29 cellular contexts compared by ENCODE assay signal in the genomic region with DNA sequence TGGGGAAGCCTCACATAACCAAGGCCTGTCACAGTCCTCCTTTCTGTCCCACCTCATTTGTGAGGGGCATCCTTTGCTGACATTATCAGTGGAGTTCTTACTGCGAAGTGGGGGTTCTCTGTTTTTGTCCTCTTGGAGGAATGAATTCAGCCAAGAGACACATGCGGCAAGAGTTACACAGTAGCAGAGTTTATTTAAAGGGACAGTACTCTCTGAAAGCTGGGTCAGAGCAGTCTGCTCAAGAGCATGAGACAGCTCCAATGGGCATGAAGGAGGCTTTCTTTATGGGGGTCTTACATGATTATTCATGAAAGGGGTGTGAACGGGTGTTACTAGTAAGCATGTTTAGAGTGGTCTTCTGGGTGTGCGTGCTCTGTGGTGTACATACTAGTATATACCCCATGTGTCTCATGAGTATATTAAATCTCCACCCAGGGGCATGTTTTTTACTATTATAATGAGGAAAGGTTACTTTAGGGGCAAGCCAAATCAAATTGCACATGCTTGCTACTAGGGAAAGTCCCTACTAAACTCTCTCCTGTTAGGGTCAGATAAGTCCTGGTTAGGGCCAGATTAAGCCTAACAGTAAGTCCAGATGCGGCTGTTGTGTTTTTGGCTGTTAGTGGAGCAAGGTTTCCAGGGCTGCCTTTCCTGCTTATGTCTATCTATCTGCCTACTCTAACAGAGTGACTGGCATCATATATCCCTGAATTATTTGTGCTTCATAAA. TPM values are rescaled to one million over a fixed set of nuclear protein-coding genes. Genes with fewer than 3 reads are reported as not detected.
"Had no signal": no experiment of that assay in that cellular context is flagged by ENCODE, and none has a peak within 500 bp of the region (broad histone marks: within the 10 kb centered on the region; RNA-seq: fewer than 3 reads in every experiment).

No MANE protein-coding gene starts in this region.

- H3K36me3 ChIP-seq: left lung, lower lobe of right lung, pancreas, prostate gland, suprapubic skin, thoracic aorta, tibial artery, upper lobe of right lung had no signal

- ATAC-seq: left colon; left lung; lower lobe of right lung; naive thymus-derived CD8-positive, alpha-beta T cell; pancreas; right cardiac atrium; sciatic nerve; stimulated activated naive B cell treated with anti-CD40 and anti-IgM and Interleukin-4, amounts not matched to agents 10 μg/mL and 1 μg/mL and 100 μg/mL, for 72 hours; upper lobe of right lung had no signal

- H3K4me1 ChIP-seq: left lung, lower lobe of right lung, pancreas, prostate gland, suprapubic skin, tibial artery, upper lobe of right lung had no signal

- H3K9me3 ChIP-seq: left lung, lower lobe of right lung, pancreas, prostate gland, suprapubic skin, thoracic aorta, tibial artery, upper lobe of right lung had no signal

- H3K27me3 ChIP-seq: left lung, pancreas, suprapubic skin, tibial artery had no signal

- H3K27ac ChIP-seq: left lung, lower lobe of right lung, pancreas, prostate gland, skin epidermis, suprapubic skin, thoracic aorta, tibial artery, upper lobe of right lung had no signal

- FAIRE-seq: islet of Langerhans, kidney, pancreas, urothelium cell line had no signal

- DNase-seq: hippocampal formation; immature natural killer cell; kidney; left colon; left lung; lower lobe of right lung; mammary epithelial cell; mesenchymal stem cell; naive thymus-derived CD8-positive, alpha-beta T cell; nucleus accumbens; pancreas; posterior cingulate gyrus; retina; right cardiac atrium; stimulated activated CD4-positive, alpha-beta T cell treated with anti-CD3 and anti-CD28 coated beads, Interleukin-12 subunit alpha, Interleukin-12 subunit beta, amount 100 ng/mL, for 4 hours; stimulated activated CD4-positive, alpha-beta T cell treated with anti-CD3 and anti-CD28 coated beads, Interleukin-15, amount 100 ng/mL, for 24 hours; stimulated activated CD4-positive, alpha-beta T cell treated with anti-CD3 and anti-CD28 coated beads, Interleukin-2, amount 100 ng/mL, for 24 hours; stimulated activated CD4-positive, alpha-beta T cell treated with anti-CD3 and anti-CD28 coated beads, Interleukin-4, amount 100 ng/mL, for 1 hour; stimulated activated naive B cell treated with anti-CD40 and anti-IgM and Interleukin-4, amounts not matched to agents 10 μg/mL and 1 μg/mL and 100 μg/mL, for 72 hours; tibial artery; trophoblast cell; upper lobe of right lung had no signal

- H3K4me3 ChIP-seq: left lung, lower lobe of right lung, pancreas, prostate gland, skin epidermis, suprapubic skin, thoracic aorta, tibial artery, upper lobe of right lung had no signal

RNA-seq across cellular contexts. Expression of a gene that starts 19.8 kb away (rescaled TPM):
- total RNA-seq: mammary epithelial cell; naive thymus-derived CD8-positive, alpha-beta T cell had no signal
- polyA plus RNA-seq: immature natural killer cell; mammary epithelial cell; naive thymus-derived CD8-positive, alpha-beta T cell had no signal
